ENCODE assay signal across 9 cellular contexts in the genomic region with DNA sequence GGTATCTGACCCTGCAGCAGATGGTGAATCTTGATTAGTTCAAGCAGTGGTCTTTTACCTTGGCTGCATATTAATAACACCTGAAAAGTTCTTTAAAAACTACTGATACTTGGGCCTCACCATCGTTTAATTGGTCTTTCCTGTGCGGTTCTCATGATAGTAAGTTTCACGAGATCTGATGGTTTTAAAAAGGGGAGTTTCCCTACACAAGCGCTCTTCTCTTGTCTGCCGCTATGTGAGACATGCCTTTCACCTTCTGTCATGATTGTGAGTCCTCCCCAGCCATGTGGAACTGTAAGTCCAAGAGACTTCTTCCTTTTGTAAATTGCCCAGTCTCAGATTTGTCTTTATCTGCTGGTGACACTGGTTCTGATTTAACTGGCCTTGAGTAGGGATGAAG.
"Had no signal": no experiment of that assay in that cellular context is flagged by ENCODE, and none has a peak within 500 bp of the region (broad histone marks: within the 10 kb centered on the region; RNA-seq: fewer than 3 reads in every experiment).

No MANE protein-coding gene starts in this region.

- H3K9ac ChIP-seq: GM23248 had no signal

- H3K4me1 ChIP-seq: HAP-1 had no signal

- H3K36me3 ChIP-seq: HAP-1 had no signal

- ATAC-seq: GM23338, HCT116 had no signal

- H2AFZ ChIP-seq: GM23248, GM23338 had no signal

- H3K4me3 ChIP-seq: GM23248, GM23338, HAP-1 had no signal

- H3K4me2 ChIP-seq: GM23338 had no signal

- DNase-seq: GM23248, GOT3, H7, H9, HCEC 1CT, HFFc6 had no signal

- H3K9me3 ChIP-seq: HAP-1 had no signal

- H3K27ac ChIP-seq: GM23248 had no signal
